Comparison of ENCODE assay signal across 9 cellular contexts in the genomic region with DNA sequence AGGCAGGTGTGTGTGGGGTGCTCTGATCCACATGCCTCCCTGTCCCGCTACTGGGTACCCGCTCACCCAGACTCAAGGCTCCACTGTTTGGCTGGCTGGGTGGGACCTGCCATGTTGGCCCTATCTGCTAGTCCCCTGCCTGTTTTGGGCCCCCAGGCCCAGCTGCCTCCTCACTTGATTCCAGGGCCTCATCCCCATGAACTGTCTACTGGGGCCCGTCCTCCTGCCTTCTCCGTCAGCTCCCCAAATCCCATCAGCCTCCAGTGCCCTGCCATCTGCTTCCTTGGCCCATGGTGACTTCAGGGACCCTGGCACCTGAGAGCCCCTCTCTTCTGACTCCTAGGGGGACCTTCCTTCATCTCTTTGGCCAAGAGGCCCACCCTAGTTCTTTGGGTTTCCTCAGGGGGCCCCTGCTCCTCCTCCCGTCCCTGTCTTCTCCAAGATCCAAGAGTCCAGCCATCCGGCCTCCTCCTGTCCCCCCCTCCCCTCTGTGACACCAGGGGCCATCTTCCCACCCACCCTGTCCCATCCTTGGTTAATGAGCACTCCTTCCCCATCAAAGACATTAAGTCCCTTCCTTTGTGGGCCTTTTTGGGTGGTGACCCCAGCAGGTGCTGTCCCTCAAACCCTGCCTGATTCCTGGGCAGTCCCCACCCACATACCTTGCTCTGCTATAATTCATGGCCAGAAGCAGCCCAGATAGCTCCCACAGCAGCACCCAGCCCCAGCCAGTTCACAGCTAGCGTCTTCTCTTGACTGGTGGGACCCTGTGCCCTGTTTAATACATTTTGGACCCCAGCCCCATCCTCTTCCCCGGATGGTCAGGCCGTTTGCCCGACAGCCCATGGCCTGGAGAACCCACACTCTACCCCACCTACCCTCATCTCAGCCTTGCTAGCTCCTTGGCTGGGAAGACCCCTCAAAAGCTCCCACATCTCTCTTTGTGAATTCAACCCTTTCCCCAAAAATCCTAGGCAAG. TPM values are rescaled to one million over a fixed set of nuclear protein-coding genes. Genes with fewer than 3 reads are reported as not detected.
DNase-seq lines count a peak whose midpoint lies in the region; ATAC-seq and TF ChIP-seq lines count a peak whose summit lies in the region.
"Had no signal": no experiment of that assay in that cellular context is flagged by ENCODE, and none has a peak within 500 bp of the region (broad histone marks: within the 10 kb centered on the region; RNA-seq: fewer than 3 reads in every experiment).

No MANE protein-coding gene starts in this region.

- H3K4me3 Mint-ChIP-seq in T-cell, result peak overlapping the region; percentile 59 to 82 (median 71)
- peak overlapping the region; percentile 97 to 99 for H3K4me3 Mint-ChIP-seq in stimulated activated naive B cell treated with anti-CD40 and anti-IgM and Interleukin-4, amounts not matched to agents 10 μg/mL and 1 μg/mL and 100 μg/mL, for 72 hours

- CTCF ChIA-PET in T-cell (lab: Charles Lee), result interaction anchor here in 1 of 2 donors (1.0 kb wide), 1 partner anchor 17 kb away, joined by 4 read pairs; no protein-coding TSS in a partner anchor

- TF ChIP-seq CTCF in fibroblast of pulmonary artery (IDR thresholded peaks at IDR 0.05; ENCODE audit: low read length, missing control alignments), result no peak

- no peak for ATAC-seq in T-cell (replicated peaks in 1 of 4)
- peak; percentile 19 to 27 for ATAC-seq in stimulated activated naive B cell treated with anti-CD40 and anti-IgM and Interleukin-4, amounts not matched to agents 10 μg/mL and 1 μg/mL and 100 μg/mL, for 72 hours (replicated peaks)
- ATAC-seq in GM21367 (IDR thresholded peaks at IDR 0.05; ENCODE audit: unreplicated experiment), result no peak

- no peaks in the 10 kb centered on the region for H3K27me3 Mint-ChIP-seq in T-cell
- H3K27me3 Mint-ChIP-seq in stimulated activated naive B cell treated with anti-CD40 and anti-IgM and Interleukin-4, amounts not matched to agents 10 μg/mL and 1 μg/mL and 100 μg/mL, for 72 hours, result no peaks in the 10 kb centered on the region

- peak overlapping the region; percentile 46 to 74 for H3K27ac Mint-ChIP-seq in T-cell
- peak overlapping the region; percentile 97 for H3K27ac Mint-ChIP-seq in stimulated activated naive B cell treated with anti-CD40 and anti-IgM and Interleukin-4, amounts not matched to agents 10 μg/mL and 1 μg/mL and 100 μg/mL, for 72 hours

- DNase-seq in activated CD4-positive, alpha-beta T cell treated with anti-CD3 and anti-CD28 coated beads, Interleukin-2, amount 50 U/mL, for 48 hours, result peak; percentile 32 to 41
- DNase-seq in activated CD4-positive, alpha-beta T cell treated with anti-CD3 and anti-CD28 coated beads for 48 hours, result no peak
- DNase-seq in T-cell, result no peak
- DNase-seq in fibroblast of pulmonary artery (ENCODE audit: low read depth), result no peak
- DNase-seq in stimulated activated naive B cell treated with anti-CD40 and anti-IgM and Interleukin-4, amounts not matched to agents 10 μg/mL and 1 μg/mL and 100 μg/mL, for 72 hours, result peak; percentile 65
- no peak for DNase-seq in NCI-H146 (lab: John Stamatoyannopoulos, UW)
- DNase-seq in midbrain (lab: John Stamatoyannopoulos, UW), result no peak
- DNase-seq: colonic mucosa had no signal

- peak overlapping the region; percentile 12 for H3K4me3 ChIP-seq in fibroblast of pulmonary artery (replicated peaks; ENCODE audit: low read depth, low read length)

- POLR2A ChIA-PET in T-cell (lab: Charles Lee), result no interaction called here

- H3K4me1 Mint-ChIP-seq in T-cell, result peaks cover 34 to 40% (median 35%) of the 10 kb centered on the region in 3 donors
- peaks cover 44 to 65% of the 10 kb centered on the region in 2 donors for H3K4me1 Mint-ChIP-seq in stimulated activated naive B cell treated with anti-CD40 and anti-IgM and Interleukin-4, amounts not matched to agents 10 μg/mL and 1 μg/mL and 100 μg/mL, for 72 hours

- no peaks in the 10 kb centered on the region for H3K9me3 Mint-ChIP-seq in T-cell
- no peaks in the 10 kb centered on the region for H3K9me3 Mint-ChIP-seq in stimulated activated naive B cell treated with anti-CD40 and anti-IgM and Interleukin-4, amounts not matched to agents 10 μg/mL and 1 μg/mL and 100 μg/mL, for 72 hours

- H3K36me3 Mint-ChIP-seq in T-cell, result peaks cover 4% of the 10 kb centered on the region
- H3K36me3 Mint-ChIP-seq in stimulated activated naive B cell treated with anti-CD40 and anti-IgM and Interleukin-4, amounts not matched to agents 10 μg/mL and 1 μg/mL and 100 μg/mL, for 72 hours, result peaks cover 42 to 66% of the 10 kb centered on the region in 2 donors

RNA-seq across cellular contexts. Expression of a gene that starts 1.9 kb away (rescaled TPM):
- 1 to 10 TPM; 1.7 to 4.7 (median 3.8) TPM for total RNA-seq in T-cell

RNA-seq across cellular contexts. Expression of a gene that starts 5.0 kb away (rescaled TPM):
- 100 to 1,000 TPM; 254 to 310 (median 303) TPM for total RNA-seq in T-cell

RNA-seq across cellular contexts. Expression of a gene that starts 6.4 kb away (rescaled TPM):
- total RNA-seq in T-cell, result 10 to 100 TPM; 26.4 to 38.7 (median 31.9) TPM

RNA-seq across cellular contexts. Expression of a gene that starts 9.1 kb away (rescaled TPM):
- total RNA-seq in T-cell, result 100 to 1,000 TPM in 2 of 5 donors, 10 to 100 TPM in 3; 44.6 to 116 (median 94.2) TPM

RNA-seq across cellular contexts. Expression of a gene that starts 25.2 kb away (rescaled TPM):
- 10 to 100 TPM; 32.6 to 75.2 (median 60.6) TPM for total RNA-seq in T-cell

Comparison
In these comparisons a context has a peak if more than half of its experiments do, and no peak if none do; other contexts are left out.
1. DNase-seq: peak in activated CD4-positive, alpha-beta T cell treated with anti-CD3 and anti-CD28 coated beads, Interleukin-2, amount 50 U/mL, for 48 hours (2 of 2) and stimulated activated naive B cell treated with anti-CD40 and anti-IgM and Interleukin-4, amounts not matched to agents 10 μg/mL and 1 μg/mL and 100 μg/mL, for 72 hours (single experiment); none in activated CD4-positive, alpha-beta T cell treated with anti-CD3 and anti-CD28 coated beads for 48 hours (single experiment), T-cell (0 of 34), fibroblast of pulmonary artery (single experiment), NCI-H146 (single experiment) and midbrain (single experiment).
2. ATAC-seq: peak in stimulated activated naive B cell treated with anti-CD40 and anti-IgM and Interleukin-4, amounts not matched to agents 10 μg/mL and 1 μg/mL and 100 μg/mL, for 72 hours (2 of 2); none in T-cell (0 of 4) and GM21367 (single experiment).